Comparison of ENCODE assay signal across 1 cellular context in the genomic region with DNA sequence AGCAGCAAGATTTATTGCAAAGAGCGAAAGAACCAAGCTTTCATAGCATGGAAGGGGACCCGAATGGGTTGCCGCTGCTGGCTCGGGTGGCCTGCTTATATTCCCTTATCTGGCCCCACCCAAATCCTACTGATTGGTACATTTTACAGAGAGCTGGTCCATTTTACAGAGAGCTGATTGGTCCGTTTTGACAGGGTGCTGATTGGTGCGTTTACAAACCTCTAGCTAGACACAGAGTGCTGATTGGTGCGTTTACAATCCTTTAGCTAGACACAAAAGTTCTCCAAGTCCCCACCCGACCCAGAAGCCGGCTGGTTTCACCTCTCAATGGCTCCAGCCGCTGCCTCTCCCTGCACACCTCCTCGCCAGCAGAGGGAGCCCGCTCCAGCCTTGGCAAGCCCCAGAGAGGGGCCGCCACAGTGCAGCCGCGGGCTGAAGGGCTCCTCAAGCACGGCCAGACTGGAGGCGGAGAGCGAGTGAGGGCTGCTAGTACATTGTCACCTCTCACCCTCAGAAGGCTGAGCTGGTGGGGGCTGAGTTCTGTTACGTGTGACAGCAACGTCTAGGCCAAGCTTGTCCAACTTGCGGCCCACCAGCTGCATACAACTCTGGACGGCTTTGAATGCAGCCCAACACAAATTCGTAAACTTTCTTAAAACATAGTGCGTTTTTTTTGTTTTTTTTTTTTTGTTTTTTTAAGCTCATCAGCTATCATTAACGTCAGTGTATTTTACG.
TF ChIP-seq lines count a peak whose summit lies in the region.

No MANE protein-coding gene starts in this region.

TF ChIP-seq in HCT116, 20 proteins besides CTCF, POLR2A, EP300 and RAD21 (continued from another document):
- TF ChIP-seq, protein P1, sequence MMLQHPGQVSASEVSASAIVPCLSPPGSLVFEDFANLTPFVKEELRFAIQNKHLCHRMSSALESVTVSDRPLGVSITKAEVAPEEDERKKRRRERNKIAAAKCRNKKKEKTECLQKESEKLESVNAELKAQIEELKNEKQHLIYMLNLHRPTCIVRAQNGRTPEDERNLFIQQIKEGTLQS (IDR thresholded peaks at IDR 0.05) = no peak
- no peak for TF ChIP-seq REST (IDR thresholded peaks at IDR 0.05; ENCODE audit: low read depth)
- TF ChIP-seq EZH2 (IDR thresholded peaks at IDR 0.05) = no peak
- TF ChIP-seq JUND (IDR thresholded peaks at IDR 0.05) = no peak
- no peak for TF ChIP-seq SRF (IDR thresholded peaks at IDR 0.05; ENCODE audit: low read depth)
- TF ChIP-seq CEBPB (IDR thresholded peaks at IDR 0.05; ENCODE audit: low read depth) = no peak
- no peak for TF ChIP-seq YY1 (IDR thresholded peaks at IDR 0.05; ENCODE audit: extremely low read depth, insufficient replicate concordance, low read depth, low read length)
- TF ChIP-seq CBX3 (IDR thresholded peaks at IDR 0.05; ENCODE audit: low read depth) = no peak
- TF ChIP-seq SP1 (IDR thresholded peaks at IDR 0.05; ENCODE audit: low read depth) = no peak
